Comparison of ENCODE assay signal across 8 cellular contexts in the genomic region with DNA sequence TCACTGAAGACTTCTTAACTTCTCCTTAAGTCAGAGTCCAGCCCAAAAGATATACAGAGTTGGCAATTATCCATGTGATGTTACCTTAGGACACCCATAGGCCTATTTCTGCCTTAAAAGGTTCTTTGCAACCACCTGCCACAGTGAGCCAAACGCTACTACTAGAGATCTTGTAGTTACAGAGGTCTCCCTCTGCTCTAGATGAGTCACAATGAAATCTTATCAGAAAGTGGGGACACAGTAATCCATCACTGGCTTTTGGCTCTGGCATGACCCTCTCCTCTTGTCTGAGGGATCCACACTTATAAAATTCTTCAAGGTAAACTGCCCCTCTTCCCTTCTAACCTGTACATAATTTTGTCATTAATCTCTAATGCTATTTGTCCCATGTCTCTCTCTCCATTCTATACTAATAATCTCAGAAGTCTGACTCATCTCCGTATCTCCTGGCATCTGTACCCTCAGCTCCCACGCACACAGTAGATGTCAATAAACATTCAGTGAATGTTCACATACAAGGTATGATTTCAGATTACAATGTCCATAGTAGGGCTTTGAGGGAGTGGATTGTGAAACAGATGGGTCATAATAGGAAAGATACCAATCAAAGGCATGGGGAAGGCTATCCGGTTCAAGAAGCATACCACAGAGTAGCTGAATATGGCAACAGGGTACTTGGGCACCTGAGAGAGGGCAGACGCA.
DNase-seq lines count a peak whose midpoint lies in the region; ATAC-seq and TF ChIP-seq lines count a peak whose summit lies in the region.

No MANE protein-coding gene starts in this region.

- POLR2A ChIA-PET in CD8-positive, alpha-beta memory T cell (lab: Charles Lee): interaction anchor here (0.7 kb wide), 1 partner anchor 113 kb away, joined by 3 read pairs; no protein-coding TSS in a partner anchor

- peaks cover 0 to 4% (median 0%) of the 10 kb centered on the region in 3 donors for H3K36me3 Mint-ChIP-seq in CD8-positive, alpha-beta memory T cell
- no peaks in the 10 kb centered on the region for H3K36me3 Mint-ChIP-seq in type B pancreatic cell

- no peaks in the 10 kb centered on the region for H3K9me3 ChIP-seq in CD8-positive, alpha-beta memory T cell (ENCODE audit: low read length)

- no peaks in the 10 kb centered on the region for H3K9me3 Mint-ChIP-seq in CD8-positive, alpha-beta memory T cell
- H3K9me3 Mint-ChIP-seq in type B pancreatic cell: no peaks in the 10 kb centered on the region

- H3K27ac ChIP-seq in CD8-positive, alpha-beta memory T cell (ENCODE audit: low read depth, low read length): no peak overlapping the region

- H3K27me3 ChIP-seq in CD8-positive, alpha-beta memory T cell (ENCODE audit: insufficient read depth, low read length, poor library complexity, severe bottlenecking): no peaks in the 10 kb centered on the region

- peak overlapping the region; percentile 22 to 91 (median 65) for H3K27ac Mint-ChIP-seq in CD8-positive, alpha-beta memory T cell
- no peak overlapping the region for H3K27ac Mint-ChIP-seq in type B pancreatic cell

- DNase-seq in CD8-positive, alpha-beta memory T cell: no peak
- DNase-seq in HT1080 (ENCODE audit: low read depth) (peak; percentile 32), choroid plexus epithelial cell (ENCODE audit: low read depth) (peak; percentile 34), hippocampal formation (lab: John Stamatoyannopoulos, UW) (no peak), type B pancreatic cell (ENCODE audit: extremely low spot score, unreplicated experiment) (no peak), left ventricle myocardium superior (no peak), NCI-H526 (lab: John Stamatoyannopoulos, UW) (no peak)

- ATAC-seq in GM21390 (IDR thresholded peaks at IDR 0.05; ENCODE audit: unreplicated experiment) (peak; percentile 24), left ventricle myocardium superior (no peak)

- H3K4me3 Mint-ChIP-seq in CD8-positive, alpha-beta memory T cell: peak overlapping the region in 6 of 7 donors; percentile 9 to 75 (median 26)
- H3K4me3 Mint-ChIP-seq in type B pancreatic cell: no peak overlapping the region

- no peak overlapping the region for H3K4me3 ChIP-seq in CD8-positive, alpha-beta memory T cell (ENCODE audit: low read length)
- no peak overlapping the region for H3K4me3 ChIP-seq in choroid plexus epithelial cell (ENCODE audit: low read depth, low read length)

- H3K27me3 Mint-ChIP-seq in CD8-positive, alpha-beta memory T cell: no peaks in the 10 kb centered on the region
- no peaks in the 10 kb centered on the region for H3K27me3 Mint-ChIP-seq in type B pancreatic cell

- H3K36me3 ChIP-seq in CD8-positive, alpha-beta memory T cell (ENCODE audit: insufficient read depth, low read length): no peaks in the 10 kb centered on the region

- intact Hi-C loops in left ventricle myocardium superior (cut with micrococcal nuclease): no loop called here

- TF ChIP-seq CTCF in choroid plexus epithelial cell (conservative IDR thresholded peaks at IDR 0.05; ENCODE audit: low read depth, low read length) (no peak), type B pancreatic cell (conservative IDR thresholded peaks at IDR 0.05) (no peak)

- CTCF ChIA-PET in CD8-positive, alpha-beta memory T cell (lab: Charles Lee): interaction anchor here (1.4 to 1.8 kb wide), 4 partner anchors 10 to 113 kb away, joined by 3 to 5 read pairs (median 4); no protein-coding TSS in a partner anchor

- H3K4me1 ChIP-seq in CD8-positive, alpha-beta memory T cell (ENCODE audit: insufficient read depth, low read length): peaks cover 51% of the 10 kb centered on the region

- H3K4me1 Mint-ChIP-seq in CD8-positive, alpha-beta memory T cell: peaks cover 59 to 97% (median 96%) of the 10 kb centered on the region in 3 donors
- H3K4me1 Mint-ChIP-seq in type B pancreatic cell (ENCODE audit: unreplicated experiment): peaks cover 11% of the 10 kb centered on the region

Comparison
In these comparisons a context has a peak if more than half of its experiments do, and no peak if none do; other contexts are left out.
1. DNase-seq: peak in HT1080 (single experiment) and choroid plexus epithelial cell (single experiment); none in CD8-positive, alpha-beta memory T cell (0 of 5), hippocampal formation (0 of 2), type B pancreatic cell (single experiment), left ventricle myocardium superior (single experiment) and NCI-H526 (0 of 2).